In the genomic region with DNA sequence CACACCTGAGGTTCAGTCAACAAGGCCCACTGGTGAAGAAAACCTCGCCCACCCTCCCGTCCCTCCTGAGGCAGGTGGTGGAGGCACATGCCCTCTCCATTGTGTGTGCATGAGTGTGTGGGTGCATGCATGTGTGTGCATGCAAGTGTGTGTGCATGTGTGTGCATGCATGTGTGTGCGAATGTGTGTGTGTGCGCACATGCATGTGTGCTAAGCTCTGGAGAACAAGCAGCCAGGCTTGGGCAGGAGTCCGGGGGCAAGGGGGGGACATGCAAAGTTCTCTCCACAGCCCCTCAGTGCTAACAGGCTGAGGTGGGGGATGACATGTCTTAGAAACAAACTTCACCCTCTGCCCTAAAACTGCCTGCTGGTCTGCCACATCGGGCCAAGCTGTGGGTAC, we compare ENCODE assay signal across 26 cellular contexts. TPM values are rescaled to one million over a fixed set of nuclear protein-coding genes. Genes with fewer than 3 reads are reported as not detected.
"Had no signal": no experiment of that assay in that cellular context is flagged by ENCODE, and none has a peak within 500 bp of the region (broad histone marks: within the 10 kb centered on the region; RNA-seq: fewer than 3 reads in every experiment).

No MANE protein-coding gene starts in this region.

- H3K27ac ChIP-seq: lower lobe of right lung, neutrophil, parathyroid adenoma, spleen, VCaP had no signal

- DNase-seq: activated CD4-positive, alpha-beta T cell treated with anti-CD3 and anti-CD28 coated beads, Interleukin-2, amount 50 U/mL, for 1 hour; activated CD4-positive, CD25-positive, alpha-beta regulatory T cell treated with anti-CD3 and anti-CD28 coated beads, Interleukin-2, amount 50 U/mL, for 72 hours; activated CD8-positive, alpha-beta memory T cell treated with anti-CD3 and anti-CD28 coated beads, Interleukin-2, amount 50 U/mL, for 4 hours; activated naive CD4-positive, alpha-beta T cell treated with anti-CD3 and anti-CD28 coated beads for 36 hours; activated naive CD8-positive, alpha-beta T cell treated with anti-CD3 and anti-CD28 coated beads, Interleukin-2, amount 50 U/mL, for 24 hours; activated T-cell treated with anti-CD3 and anti-CD28 coated beads, Interleukin-2, amount 50 U/mL, for 4 hours; anterior cingulate cortex; cortex of kidney; effector CD4-positive, alpha-beta T cell; gastrocnemius medialis; head of caudate nucleus; lower lobe of right lung; naive thymus-derived CD8-positive, alpha-beta T cell; stimulated activated CD4-positive, alpha-beta T cell treated with anti-CD3 and anti-CD28 coated beads, Interleukin-4, amount 100 ng/mL, for 4 hours; SW 1271; T-helper 2 cell had no signal

- H2AFZ ChIP-seq: parathyroid adenoma had no signal

- ATAC-seq: activated naive CD8-positive, alpha-beta T cell treated with anti-CD3 and anti-CD28 coated beads, Interleukin-2, amount 50 U/mL, for 24 hours; activated T-cell treated with anti-CD3 and anti-CD28 coated beads, Interleukin-2, amount 50 U/mL, for 4 hours; esophagus mucosa; gastrocnemius medialis; lower lobe of right lung; naive thymus-derived CD8-positive, alpha-beta T cell; stimulated activated memory B cell treated with anti-CD40 and anti-IgM and Interleukin-4, amounts not matched to agents 10 μg/mL and 1 μg/mL and 100 μg/mL, for 72 hours had no signal

- H3K4me3 Mint-ChIP-seq: activated naive CD4-positive, alpha-beta T cell treated with anti-CD3 and anti-CD28 coated beads for 36 hours; activated naive CD8-positive, alpha-beta T cell treated with anti-CD3 and anti-CD28 coated beads, Interleukin-2, amount 50 U/mL, for 24 hours; activated T-cell treated with anti-CD3 and anti-CD28 coated beads, Interleukin-2, amount 50 U/mL, for 4 hours; brain; central memory CD8-positive, alpha-beta T cell; naive thymus-derived CD8-positive, alpha-beta T cell; stimulated activated memory B cell treated with anti-CD40 and anti-IgM and Interleukin-4, amounts not matched to agents 10 μg/mL and 1 μg/mL and 100 μg/mL, for 72 hours had no signal

- H3K9me3 ChIP-seq: gastrocnemius medialis, lower lobe of right lung, neutrophil, spleen, vagina had no signal

- H3K27me3 ChIP-seq: vagina had no signal

- H3K79me2 ChIP-seq: parathyroid adenoma had no signal

- H3K9me3 Mint-ChIP-seq: activated naive CD4-positive, alpha-beta T cell treated with anti-CD3 and anti-CD28 coated beads for 36 hours; activated naive CD8-positive, alpha-beta T cell treated with anti-CD3 and anti-CD28 coated beads, Interleukin-2, amount 50 U/mL, for 24 hours; activated T-cell treated with anti-CD3 and anti-CD28 coated beads, Interleukin-2, amount 50 U/mL, for 4 hours; central memory CD8-positive, alpha-beta T cell; naive thymus-derived CD8-positive, alpha-beta T cell had no signal

- H3K4me3 ChIP-seq: gastrocnemius medialis, lower lobe of right lung, spleen, vagina had no signal

- H3K27ac Mint-ChIP-seq: activated naive CD4-positive, alpha-beta T cell treated with anti-CD3 and anti-CD28 coated beads for 36 hours; activated naive CD8-positive, alpha-beta T cell treated with anti-CD3 and anti-CD28 coated beads, Interleukin-2, amount 50 U/mL, for 24 hours; brain; naive thymus-derived CD8-positive, alpha-beta T cell; stimulated activated memory B cell treated with anti-CD40 and anti-IgM and Interleukin-4, amounts not matched to agents 10 μg/mL and 1 μg/mL and 100 μg/mL, for 72 hours had no signal

- H3K36me3 ChIP-seq: gastrocnemius medialis, lower lobe of right lung, neutrophil, spleen, vagina had no signal

- H3K36me3 Mint-ChIP-seq: brain; naive thymus-derived CD8-positive, alpha-beta T cell; stimulated activated memory B cell treated with anti-CD40 and anti-IgM and Interleukin-4, amounts not matched to agents 10 μg/mL and 1 μg/mL and 100 μg/mL, for 72 hours had no signal

- H3K4me1 Mint-ChIP-seq: activated naive CD8-positive, alpha-beta T cell treated with anti-CD3 and anti-CD28 coated beads, Interleukin-2, amount 50 U/mL, for 24 hours; central memory CD8-positive, alpha-beta T cell; stimulated activated memory B cell treated with anti-CD40 and anti-IgM and Interleukin-4, amounts not matched to agents 10 μg/mL and 1 μg/mL and 100 μg/mL, for 72 hours had no signal

RNA-seq across cellular contexts. Expression of gene HSPA12B, which starts 3.1 kb away (rescaled TPM):
- total RNA-seq: activated naive CD4-positive, alpha-beta T cell treated with anti-CD3 and anti-CD28 coated beads for 36 hours; naive thymus-derived CD8-positive, alpha-beta T cell had no signal

RNA-seq across cellular contexts. Expression of gene SIGLEC1, which starts 17.0 kb away (rescaled TPM):
- polyA plus RNA-seq: naive thymus-derived CD8-positive, alpha-beta T cell had no signal

RNA-seq across cellular contexts. Expression of gene ADAM33, which starts 47.6 kb away (rescaled TPM):
- total RNA-seq: activated naive CD4-positive, alpha-beta T cell treated with anti-CD3 and anti-CD28 coated beads for 36 hours; activated T-cell treated with anti-CD3 and anti-CD28 coated beads, Interleukin-2, amount 50 U/mL, for 4 hours; naive thymus-derived CD8-positive, alpha-beta T cell had no signal
- polyA plus RNA-seq: naive thymus-derived CD8-positive, alpha-beta T cell had no signal

RNA-seq across cellular contexts. Expression of gene SPEF1, which starts 51.9 kb away (rescaled TPM):
- total RNA-seq: activated naive CD4-positive, alpha-beta T cell treated with anti-CD3 and anti-CD28 coated beads for 36 hours; esophagus mucosa; gastrocnemius medialis; mesenteric fat pad; spleen; vagina had no signal
- polyA plus RNA-seq: naive thymus-derived CD8-positive, alpha-beta T cell had no signal
